ENCODE assay signal across 14 cellular contexts in the genomic region with DNA sequence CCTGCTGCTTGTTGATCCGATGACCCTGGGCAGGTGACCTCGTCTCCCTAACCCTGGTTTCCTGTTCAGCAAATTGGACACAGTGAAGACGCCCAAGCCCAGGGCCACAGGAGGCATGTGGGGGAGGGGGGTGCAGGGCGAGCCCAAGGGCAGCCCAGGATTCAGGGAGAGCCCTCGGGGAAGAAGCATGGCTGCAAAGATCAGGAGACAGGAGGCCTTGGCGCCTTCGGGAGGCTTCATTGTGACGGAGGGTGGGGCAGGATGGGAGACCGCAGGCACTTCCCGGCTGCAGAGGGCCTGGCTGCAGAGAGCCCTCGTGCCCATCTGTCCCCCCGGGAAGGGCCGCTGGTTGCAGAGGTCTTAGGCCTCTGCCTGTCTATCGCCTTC. TPM values are rescaled to one million over a fixed set of nuclear protein-coding genes. Genes with fewer than 3 reads are reported as not detected.
A peak's percentile ranks its signal among the peaks of the same experiment; 100 is the strongest.
DNase-seq lines count a peak whose midpoint lies in the region; ATAC-seq and TF ChIP-seq lines count a peak whose summit lies in the region.
"Had no signal": no experiment of that assay in that cellular context is flagged by ENCODE, and none has a peak within 500 bp of the region (broad histone marks: within the 10 kb centered on the region; RNA-seq: fewer than 3 reads in every experiment).

No MANE protein-coding gene starts in this region.

- H3K4me1 ChIP-seq in SK-N-SH (ENCODE audit: control insufficient read depth in 1 of 2, insufficient read depth in 2 of 2, low read depth in 1 of 2, low read length in 1 of 2) (peaks cover 22 to 82% of the 10 kb centered on the region in 2 experiments; a peak in 3 of 4 replicates), hepatocyte (ENCODE audit: insufficient read depth) (peaks cover 45% of the 10 kb centered on the region), prostate gland (replicated peaks) (no peaks in the 10 kb centered on the region), upper lobe of right lung (peaks cover 50% of the 10 kb centered on the region)

- no peaks in the 10 kb centered on the region for H3K9me3 ChIP-seq in SK-N-SH
- H3K9me3 ChIP-seq in hepatocyte (ENCODE audit: low read depth): no peaks in the 10 kb centered on the region
- H3K9me3 ChIP-seq in prostate gland: no peaks in the 10 kb centered on the region
- H3K9me3 ChIP-seq in upper lobe of right lung: no peaks in the 10 kb centered on the region
- H3K9me3 ChIP-seq: HAP-1 had no signal

- H3K9me2 ChIP-seq in SK-N-SH (no peaks in the 10 kb centered on the region), hepatocyte (replicated peaks; ENCODE audit: insufficient read depth) (no peaks in the 10 kb centered on the region)

- H3K27me3 Mint-ChIP-seq in stimulated activated naive B cell treated with anti-CD40 and anti-IgM and Interleukin-4, amounts not matched to agents 10 μg/mL and 1 μg/mL and 100 μg/mL, for 72 hours: peaks cover 33 to 66% of the 10 kb centered on the region in 2 donors

- H3K27me3 ChIP-seq in SK-N-SH (ENCODE audit: insufficient read depth): no peaks in the 10 kb centered on the region
- no peaks in the 10 kb centered on the region for H3K27me3 ChIP-seq in hepatocyte
- no peaks in the 10 kb centered on the region for H3K27me3 ChIP-seq in prostate gland (replicated peaks; ENCODE audit: insufficient read depth)
- H3K27me3 ChIP-seq in upper lobe of right lung: no peaks in the 10 kb centered on the region

- no peaks in the 10 kb centered on the region for H3K36me3 Mint-ChIP-seq in stimulated activated naive B cell treated with anti-CD40 and anti-IgM and Interleukin-4, amounts not matched to agents 10 μg/mL and 1 μg/mL and 100 μg/mL, for 72 hours
- H3K36me3 Mint-ChIP-seq: immature natural killer cell, mesothelial cell of epicardium had no signal

- TF ChIP-seq RAD21 in SK-N-SH (IDR thresholded peaks at IDR 0.05; ENCODE audit: low read length): no peak

- H3K4me2 ChIP-seq in SK-N-SH (peak overlapping the region; percentile 34; the same call in 1 of the 2 replicates), hepatocyte (peak overlapping the region; percentile 55)

- H3K4me3 ChIP-seq in SK-N-SH (ENCODE audit: low read depth in 2 of 2, low read length in 1 of 2) (no peak overlapping the region), hepatocyte (no peak overlapping the region), prostate gland (no peak overlapping the region), upper lobe of right lung (no peak overlapping the region)
- H3K4me3 ChIP-seq: HAP-1 had no signal

- no peak for ATAC-seq in SK-N-SH treated with all-trans-retinoic acid at 6 μM for 48 hours
- no peak for ATAC-seq in upper lobe of right lung
- ATAC-seq in GM18505 (IDR thresholded peaks at IDR 0.05; ENCODE audit: unreplicated experiment): no peak
- ATAC-seq in stimulated activated naive B cell treated with anti-CD40 and anti-IgM and Interleukin-4, amounts not matched to agents 10 μg/mL and 1 μg/mL and 100 μg/mL, for 72 hours (replicated peaks): no peak

- DNase-seq in SK-N-SH: no peak
- DNase-seq in hepatocyte (ENCODE audit: low spot score): no peak
- DNase-seq in prostate gland (ENCODE audit: low spot score): no peak
- DNase-seq in upper lobe of right lung: no peak
- no peak for DNase-seq in stimulated activated CD4-positive, alpha-beta T cell treated with anti-CD3 and anti-CD28 coated beads, Interleukin-1b, Interleukin-23, amount 100 ng/mL, for 48 hours
- no peak for DNase-seq in stimulated activated naive B cell treated with anti-CD40 and anti-IgM and Interleukin-4, amounts not matched to agents 10 μg/mL and 1 μg/mL and 100 μg/mL, for 72 hours
- DNase-seq: activated effector memory CD4-positive, alpha-beta T cell treated with Interleukin-2 at 50 U/mL for 16 hours; immature natural killer cell had no signal

- CTCF ChIA-PET in SK-N-SH (lab: Yijun Ruan, JAX): interaction anchor here (1.0 to 5.2 kb wide), 4 partner anchors 10 to 232 kb away, joined by 3 to 38 read pairs (median 10); no protein-coding TSS in a partner anchor

- H3K27ac Mint-ChIP-seq in stimulated activated naive B cell treated with anti-CD40 and anti-IgM and Interleukin-4, amounts not matched to agents 10 μg/mL and 1 μg/mL and 100 μg/mL, for 72 hours: no peak overlapping the region
- H3K27ac Mint-ChIP-seq: activated CD8-positive, alpha-beta T cell treated with anti-CD3 and anti-CD28 coated beads for 36 hours; immature natural killer cell had no signal

- TF ChIP-seq EP300 in SK-N-SH (IDR thresholded peaks at IDR 0.05; ENCODE audit: borderline replicate concordance in 1 of 2, low read depth in 1 of 2, low read length in 1 of 2): no peak

- no peak overlapping the region for H3K4me3 Mint-ChIP-seq in stimulated activated naive B cell treated with anti-CD40 and anti-IgM and Interleukin-4, amounts not matched to agents 10 μg/mL and 1 μg/mL and 100 μg/mL, for 72 hours
- H3K4me3 Mint-ChIP-seq: activated CD8-positive, alpha-beta T cell treated with anti-CD3 and anti-CD28 coated beads for 36 hours; immature natural killer cell; mesothelial cell of epicardium had no signal

- H3K4me1 Mint-ChIP-seq in stimulated activated naive B cell treated with anti-CD40 and anti-IgM and Interleukin-4, amounts not matched to agents 10 μg/mL and 1 μg/mL and 100 μg/mL, for 72 hours: peaks cover 2 to 4% of the 10 kb centered on the region in 2 donors

- POLR2A ChIA-PET in SK-N-SH (lab: Yijun Ruan, JAX): no interaction called here

- TF ChIP-seq POLR2A in prostate gland (IDR thresholded peaks at IDR 0.05) (no peak), GM18505 (IDR thresholded peaks at IDR 0.05; ENCODE audit: borderline replicate concordance, extremely low read depth, insufficient read depth, insufficient read length) (no peak)

- WGBS in SK-N-SH (ENCODE audit: low lambda C conversion rate): 81% methylated on average over 14 of the region's 14 CpGs
- 85% methylated on average over 14 of the region's 14 CpGs for WGBS in hepatocyte (ENCODE audit: low lambda C conversion rate, missing lambda C conversion rate)
- 62% methylated on average over 14 of the region's 14 CpGs for WGBS in prostate gland

- intact Hi-C loops in prostate gland (cut with DNase I) (no loop called here), upper lobe of right lung (cut with DNase I) (no loop called here)

- no peaks in the 10 kb centered on the region for H3K79me2 ChIP-seq in SK-N-SH (ENCODE audit: insufficient read depth)
- peaks cover 22% of the 10 kb centered on the region for H3K79me2 ChIP-seq in hepatocyte

- no peaks in the 10 kb centered on the region for H3K36me3 ChIP-seq in SK-N-SH (replicated peaks in 1 of 2; ENCODE audit: control insufficient read depth in 1 of 2, insufficient read depth in 2 of 2, low read length in 1 of 2)
- H3K36me3 ChIP-seq in hepatocyte (replicated peaks; ENCODE audit: insufficient read depth, low read depth): no peaks in the 10 kb centered on the region
- no peaks in the 10 kb centered on the region for H3K36me3 ChIP-seq in prostate gland
- no peaks in the 10 kb centered on the region for H3K36me3 ChIP-seq in upper lobe of right lung

- no peaks in the 10 kb centered on the region for H4K20me1 ChIP-seq in SK-N-SH (ENCODE audit: insufficient read depth)
- no peaks in the 10 kb centered on the region for H4K20me1 ChIP-seq in hepatocyte (ENCODE audit: insufficient read depth, poor library complexity, severe bottlenecking)

- no peak overlapping the region for H2AFZ ChIP-seq in SK-N-SH (ENCODE audit: low read depth)
- H2AFZ ChIP-seq in hepatocyte: no peak overlapping the region

- H3K27ac ChIP-seq in SK-N-SH (ENCODE audit: low read depth in 2 of 2, low read length in 1 of 2) (peak overlapping the region in 1 of 2 experiments; percentile 96; a peak in 2 of 4 replicates), hepatocyte (peak overlapping the region; percentile 95), prostate gland (peak overlapping the region; percentile 60 to 62), upper lobe of right lung (peak overlapping the region; percentile 68)
- H3K27ac ChIP-seq: epithelial cell of prostate had no signal

- no peaks in the 10 kb centered on the region for H3F3A ChIP-seq in SK-N-SH (replicated peaks; ENCODE audit: insufficient read depth)

- H3K9me3 Mint-ChIP-seq in stimulated activated naive B cell treated with anti-CD40 and anti-IgM and Interleukin-4, amounts not matched to agents 10 μg/mL and 1 μg/mL and 100 μg/mL, for 72 hours: peaks cover 0 to 1% of the 10 kb centered on the region in 2 donors
- H3K9me3 Mint-ChIP-seq: activated CD8-positive, alpha-beta T cell treated with anti-CD3 and anti-CD28 coated beads for 36 hours; immature natural killer cell; mesothelial cell of epicardium had no signal

- no peak overlapping the region for H3K9ac ChIP-seq in SK-N-SH

- TF ChIP-seq CTCF in SK-N-SH (IDR thresholded peaks at IDR 0.05): no peak
- TF ChIP-seq CTCF in hepatocyte (IDR thresholded peaks at IDR 0.05; ENCODE audit: poor library complexity): no peak
- no peak for TF ChIP-seq CTCF in prostate gland (IDR thresholded peaks at IDR 0.05)
- TF ChIP-seq CTCF in upper lobe of right lung (IDR thresholded peaks at IDR 0.05): no peak

TF ChIP-seq in SK-N-SH, 30 proteins besides CTCF, POLR2A, EP300 and RAD21 (continues in another document):
- TF ChIP-seq YY1 (IDR thresholded peaks at IDR 0.05; ENCODE audit: low read depth) (no peak), FOXJ3 (CRISPR knock-in tag; IDR thresholded peaks at IDR 0.05) (no peak)
- TF ChIP-seq, protein P1, sequence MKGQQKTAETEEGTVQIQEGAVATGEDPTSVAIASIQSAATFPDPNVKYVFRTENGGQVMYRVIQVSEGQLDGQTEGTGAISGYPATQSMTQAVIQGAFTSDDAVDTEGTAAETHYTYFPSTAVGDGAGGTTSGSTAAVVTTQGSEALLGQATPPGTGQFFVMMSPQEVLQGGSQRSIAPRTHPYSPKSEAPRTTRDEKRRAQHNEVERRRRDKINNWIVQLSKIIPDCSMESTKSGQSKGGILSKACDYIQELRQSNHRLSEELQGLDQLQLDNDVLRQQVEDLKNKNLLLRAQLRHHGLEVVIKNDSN (IDR thresholded peaks at IDR 0.05; ENCODE audit: borderline replicate concordance, low read depth): no peak

TF ChIP-seq in SK-N-SH treated with all-trans-retinoic acid at 6 μM for 48 hours, 23 proteins besides CTCF, POLR2A, EP300 and RAD21:
- no peak for TF ChIP-seq PPARA (CRISPR knock-in tag; IDR thresholded peaks at IDR 0.05; ENCODE audit: borderline replicate concordance)
- TF ChIP-seq TOX (CRISPR knock-in tag; IDR thresholded peaks at IDR 0.05; ENCODE audit: borderline replicate concordance): no peak
- no peak for TF ChIP-seq ZNF70 (CRISPR knock-in tag; IDR thresholded peaks at IDR 0.05)
TF ChIP-seq in SK-N-SH treated with all-trans-retinoic acid at 6 μM for 48 hours: peak in this region for 0.

RNA-seq across cellular contexts. Expression of a gene that starts 6.2 kb away (rescaled TPM):
- polyA plus RNA-seq in SK-N-SH (2012; rRNA removed) (0.49 and 0.59 TPM in 2 replicates), hepatocyte (103 and 145 TPM in 2 replicates)
- polyA plus RNA-seq in SK-N-SH (2012; cell fraction: cytosol; rRNA removed): 0.34 and 0.84 TPM in 2 replicates
- polyA plus RNA-seq in SK-N-SH (2012; cell fraction: nucleus; rRNA removed): 0.29 TPM in 2 replicates
- total RNA-seq in hepatocyte (292 and 321 TPM in 2 replicates), prostate gland (100 to 1,000 TPM in 1 of 2 donors, 10 to 100 TPM in 1; 59.4 to 228 TPM), upper lobe of right lung (96.0 TPM)
- polyA plus RNA-seq: immature natural killer cell had no signal
